ENCODE assay signal across 1 cellular context in genomic region chr4:85367815-85368214, GRCh38.
TF ChIP-seq lines count a peak whose summit lies in the region.

No MANE protein-coding gene starts in this region.

TF ChIP-seq in H1, 55 proteins besides CTCF, POLR2A, EP300 and RAD21 (continued from another document):
- TF ChIP-seq ZNF274 (IDR thresholded peaks at IDR 0.05; ENCODE audit: borderline replicate concordance, extremely low read depth, low read length) (no peak), SIN3A (conservative IDR thresholded peaks at IDR 0.05 in 1 of 2, IDR thresholded peaks at IDR 0.05 in 1 of 2; ENCODE audit: low read depth in 1 of 2, low read length in 2 of 2) (no peak), ATF2 (IDR thresholded peaks at IDR 0.05; ENCODE audit: low read length) (no peak), TAF1 (IDR thresholded peaks at IDR 0.05; ENCODE audit: low read depth, low read length) (no peak)
